Comparison of ENCODE assay signal across 10 cellular contexts in the genomic region with DNA sequence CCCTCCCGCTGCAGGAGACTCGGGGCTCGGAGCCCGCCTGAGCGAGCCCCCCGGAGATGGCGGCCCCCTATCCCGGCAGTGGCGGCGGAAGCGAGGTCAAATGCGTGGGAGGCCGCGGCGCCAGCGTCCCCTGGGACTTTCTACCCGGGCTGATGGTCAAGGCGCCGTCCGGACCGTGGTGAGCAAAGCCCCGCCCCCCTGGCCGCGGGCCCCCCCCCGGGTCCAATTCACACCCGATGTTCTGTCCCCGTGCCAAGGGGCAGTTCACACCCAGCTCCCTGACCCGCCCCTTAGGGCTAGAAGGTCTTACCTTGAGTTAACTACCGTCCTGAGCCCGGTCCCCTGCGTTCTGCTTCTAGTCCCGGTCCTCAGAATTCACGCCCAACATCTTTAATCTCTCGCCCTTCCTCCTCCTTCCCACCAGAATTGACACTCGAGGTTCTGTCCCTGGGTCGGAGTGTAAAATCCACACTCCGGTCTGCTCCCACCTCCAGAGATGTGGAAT. TPM values are rescaled to one million over a fixed set of nuclear protein-coding genes. Genes with fewer than 3 reads are reported as not detected.
DNase-seq lines count a peak whose midpoint lies in the region; ATAC-seq, FAIRE-seq and TF ChIP-seq lines count a peak whose summit lies in the region.
"Had no signal": no experiment of that assay in that cellular context is flagged by ENCODE, and none has a peak within 500 bp of the region (broad histone marks: within the 10 kb centered on the region; RNA-seq: fewer than 3 reads in every experiment).

No MANE protein-coding gene starts in this region.

- H3K9me3 Mint-ChIP-seq in Caco-2 (ENCODE audit: unreplicated experiment) (no peaks in the 10 kb centered on the region), neural crest cell (no peaks in the 10 kb centered on the region)

- H4K8ac ChIP-seq in H1 (ENCODE audit: extremely low read depth, insufficient read depth, low read length): peak overlapping the region; percentile 20; the same call in 1 of the 2 replicates

- H4K5ac ChIP-seq in H1 (ENCODE audit: insufficient read length, low read depth, low read length): no peak overlapping the region

- H3K56ac ChIP-seq in H1 (replicated peaks; ENCODE audit: insufficient read length, low read depth, low read length): no peak overlapping the region

- POLR2A ChIA-PET in Caco-2 (lab: Charles Lee): interaction anchor here (1.8 kb wide), 1 partner anchor 92 kb away, joined by 5 read pairs; a partner anchor contains a TSS
- POLR2A ChIA-PET in H1 (lab: Charles Lee; ENCODE audit: partially characterized antibody): interaction anchor here (1.0 to 1.8 kb wide), 5 partner anchors 11 to 159 kb away, joined by 3 to 4 read pairs (median 3); no protein-coding TSS in a partner anchor

- peaks cover 15% of the 10 kb centered on the region; the same call in 1 of the 2 replicates for H3K23me2 ChIP-seq in H1 (ENCODE audit: low read depth, low read length)

- H2BK120ac ChIP-seq in H1 (replicated peaks; ENCODE audit: low read depth, low read length): no peak overlapping the region

- FAIRE-seq in H1 (lab: Jason Lieb, UNC): no peak
- FAIRE-seq: pancreas had no signal

- WGBS in H1 (ENCODE audit: extremely low coverage in 1 of 2, insufficient coverage in 1 of 2, insufficient read length in 1 of 2, insufficient replicate concordance in 2 of 2, low coverage in 1 of 2, low lambda C conversion rate in 2 of 2, missing lambda C conversion rate in 1 of 2), 2 experiments: 5% methylated on average over 12 of the region's 37 CpGs; no CpG with 5 or more reads in 1 of the 2 experiments

- DNase-seq in Caco-2 (peak in 1 of 2 experiments; percentile 45), NB4 (ENCODE audit: low read depth) (peak; percentile 73), H1 (ENCODE audit: low read depth in 1 of 2, low spot score in 2 of 2) (peak in 1 of 2 experiments; percentile 71), neural crest cell (ENCODE audit: low read depth, low spot score) (no peak), head of caudate nucleus (no peak), KG1 (lab: John Stamatoyannopoulos, UW) (no peak)
- no peak for DNase-seq in activated CD8-positive, alpha-beta memory T cell treated with anti-CD3 and anti-CD28 coated beads, Interleukin-2, amount 50 U/mL, for 4 hours
- DNase-seq: uterus had no signal

- CTCF ChIA-PET in Caco-2 (lab: Charles Lee) (interaction anchor here (1.0 to 1.2 kb wide), 2 partner anchors 15 to 223 kb away, joined by 3 read pairs; no protein-coding TSS in a partner anchor), H1 (lab: Charles Lee; ENCODE audit: partially characterized antibody) (interaction anchor here (0.6 to 3.7 kb wide), 6 partner anchors 8 to 262 kb away, joined by 3 to 42 read pairs (median 4); no protein-coding TSS in a partner anchor)

- no peak overlapping the region for H2AK5ac ChIP-seq in H1 (ENCODE audit: low read depth, low read length)

- intact Hi-C loops in Caco-2 (cut with micrococcal nuclease; ENCODE audit: unreplicated experiment): no loop called here
- intact Hi-C loops in head of caudate nucleus (cut with DNase I): no loop called here

- TF ChIP-seq CTCF in Caco-2 (IDR thresholded peaks at IDR 0.05; ENCODE audit: insufficient read depth in 1 of 2, low read depth in 1 of 2, low read length in 1 of 2, severe bottlenecking in 1 of 2, unreplicated experiment in 1 of 2) (no peak), NB4 (IDR thresholded peaks at IDR 0.05; ENCODE audit: low read depth, low read length) (no peak), H1 (IDR thresholded peaks at IDR 0.05; ENCODE audit: control extremely low read depth in 1 of 3, insufficient read depth in 1 of 3, low read depth in 1 of 3, low read length in 3 of 3) (no peak), neural crest cell (conservative IDR thresholded peaks at IDR 0.05) (no peak)

- H3K27ac ChIP-seq in H1 (ENCODE audit: low read depth, low read length): no peak overlapping the region
- H3K27ac ChIP-seq: pancreas, uterus had no signal

- H3K18ac ChIP-seq in H1 (ENCODE audit: extremely low read depth, low read length): no peak overlapping the region; the same call in 1 of the 2 replicates

- H3K36me3 ChIP-seq in Caco-2 (ENCODE audit: control insufficient read depth, insufficient read depth, low read length) (no peaks in the 10 kb centered on the region), H1 (ENCODE audit: control insufficient read depth in 2 of 4, insufficient read depth in 4 of 4, low read length in 3 of 4) (no peaks in the 10 kb centered on the region)
- H3K36me3 ChIP-seq: pancreas, uterus had no signal

- no peak overlapping the region for H2AFZ ChIP-seq in H1 (ENCODE audit: low read length)

- H3K9me3 ChIP-seq in Caco-2: no peaks in the 10 kb centered on the region
- H3K9me3 ChIP-seq in H1 (ENCODE audit: insufficient read depth in 2 of 2, low read depth in 1 of 2, low read length in 1 of 2): no peaks in the 10 kb centered on the region
- H3K9me3 ChIP-seq: pancreas, uterus had no signal

- no peaks in the 10 kb centered on the region for H3K4me1 Mint-ChIP-seq in Caco-2 (ENCODE audit: low read depth, unreplicated experiment)
- peaks cover 9% of the 10 kb centered on the region for H3K4me1 Mint-ChIP-seq in neural crest cell

- TF ChIP-seq EP300 in H1 (IDR thresholded peaks at IDR 0.05; ENCODE audit: borderline replicate concordance in 1 of 2, low read depth in 2 of 2, low read length in 2 of 2): no peak

- TF ChIP-seq POLR2A in NB4 (IDR thresholded peaks at IDR 0.05; ENCODE audit: extremely low read depth, insufficient read length): peak; percentile 30
- TF ChIP-seq POLR2A in H1 (IDR thresholded peaks at IDR 0.05; ENCODE audit: control extremely low read depth in 1 of 2, low read depth in 2 of 2, low read length in 2 of 2): no peak

- H3K23ac ChIP-seq in H1 (ENCODE audit: insufficient read length): no peak overlapping the region

- H2BK12ac ChIP-seq in H1 (ENCODE audit: low read depth, low read length): no peak overlapping the region

- H4K20me1 ChIP-seq in H1 (replicated peaks in 1 of 2; ENCODE audit: control insufficient read depth in 1 of 2, insufficient read depth in 2 of 2, low read length in 2 of 2): peaks cover 0 to 3% of the 10 kb centered on the region in 2 experiments

- BruUV-seq in Caco-2 (replicated peaks; lab: Mats Ljungman, UMichigan): no TSS peak

- H4K91ac ChIP-seq in H1 (replicated peaks; ENCODE audit: insufficient read length, low read length): no peak overlapping the region

- no peak for TF ChIP-seq RAD21 in H1 (IDR thresholded peaks at IDR 0.05 in 1 of 2, conservative IDR thresholded peaks at IDR 0.05 in 1 of 2; ENCODE audit: low read depth in 2 of 2, low read length in 2 of 2)

- peaks cover 8% of the 10 kb centered on the region; the same call in 1 of the 2 replicates for H3K4me1 ChIP-seq in Caco-2
- peaks cover 0 to 20% (median 11%) of the 10 kb centered on the region in 4 experiments; a peak in 5 of 7 replicates for H3K4me1 ChIP-seq in H1 (replicated peaks in 1 of 4; ENCODE audit: control insufficient read depth in 3 of 4, insufficient read depth in 4 of 4, low read length in 3 of 4)

- H3K4ac ChIP-seq in H1 (replicated peaks; ENCODE audit: insufficient read length, low read depth, low read length): no peak overlapping the region

- no peak overlapping the region for H3K14ac ChIP-seq in H1 (ENCODE audit: insufficient read length)

- no peak overlapping the region for H2BK5ac ChIP-seq in H1 (ENCODE audit: low read depth, low read length)

- no peak overlapping the region for H2BK20ac ChIP-seq in H1 (ENCODE audit: low read length)

- H3K27me3 Mint-ChIP-seq in Caco-2 (ENCODE audit: insufficient read depth, unreplicated experiment) (peaks cover 7% of the 10 kb centered on the region), neural crest cell (ENCODE audit: low read depth) (peaks cover 81% of the 10 kb centered on the region)

- H3K36me3 Mint-ChIP-seq in Caco-2 (ENCODE audit: insufficient read depth, unreplicated experiment) (peaks cover 4% of the 10 kb centered on the region), neural crest cell (ENCODE audit: low read depth) (no peaks in the 10 kb centered on the region)

- H3K4me3 ChIP-seq in Caco-2 (ENCODE audit: low read depth, low read length): peak overlapping the region; percentile 41
- no peak overlapping the region for H3K4me3 ChIP-seq in NB4 (ENCODE audit: low read depth, low read length)
- peak overlapping the region; percentile 28 to 69 (median 34) for H3K4me3 ChIP-seq in H1 (ENCODE audit: extremely low read depth in 1 of 4, insufficient read depth in 2 of 4, low read depth in 3 of 4, low read length in 4 of 4)
- H3K4me3 ChIP-seq: uterus had no signal

- H2BK15ac ChIP-seq in H1 (ENCODE audit: low read length): no peak overlapping the region

- H3K27ac Mint-ChIP-seq in Caco-2 (ENCODE audit: unreplicated experiment): no peak overlapping the region
- H3K27ac Mint-ChIP-seq in neural crest cell (ENCODE audit: unreplicated experiment): no peak overlapping the region

- H3K27me3 ChIP-seq in Caco-2 (replicated peaks; ENCODE audit: control insufficient read depth, insufficient read depth, low read length) (peaks cover 1% of the 10 kb centered on the region), H1 (replicated peaks in 1 of 4; ENCODE audit: control insufficient read depth in 3 of 4, extremely low read depth in 1 of 4, insufficient read depth in 3 of 4, low read length in 3 of 4) (peaks cover 24 to 53% (median 49%) of the 10 kb centered on the region in 4 experiments)

- no peak overlapping the region for H3K9ac ChIP-seq in H1 (replicated peaks in 1 of 4; ENCODE audit: extremely low read depth in 1 of 4, low read depth in 3 of 4, low read length in 3 of 4)

- ATAC-seq in HG02884 (IDR thresholded peaks at IDR 0.05; ENCODE audit: unreplicated experiment): no peak

- H3K4me3 Mint-ChIP-seq in Caco-2 (ENCODE audit: unreplicated experiment) (peak overlapping the region; percentile 82), neural crest cell (peak overlapping the region; percentile 67)

- H3K4me2 ChIP-seq in H1 (ENCODE audit: insufficient read depth in 1 of 2, low read depth in 2 of 2, low read length in 2 of 2): peak overlapping the region; percentile 62 to 87

- H3K79me1 ChIP-seq in H1 (ENCODE audit: low read depth, low read length): no peaks in the 10 kb centered on the region

- no peaks in the 10 kb centered on the region for H3K79me2 ChIP-seq in H1 (ENCODE audit: control insufficient read depth in 1 of 2, insufficient read depth in 2 of 2, low read length in 2 of 2)

RNA-seq across cellular contexts. Expression of a gene that starts 1.4 kb away (rescaled TPM):
- 1.8 and 2.8 TPM in 2 replicates for total RNA-seq in Caco-2 (2022)
- 9.0 and 9.9 TPM in 2 replicates for total RNA-seq in H1 (2021; fragmentation: NEBNext Ultra II Directional; extraction: Animal tissue kit (Norgen Biotek cat#: 25700))
- 13.9 and 26.8 TPM in 2 replicates for polyA plus RNA-seq in H1 (2011; rRNA removed)
- polyA plus RNA-seq in H1 (2011; cell fraction: cytosol; rRNA removed): 17.3 TPM
- polyA plus RNA-seq in H1 (2011; cell fraction: nucleus; rRNA removed): 27.9 TPM
- 7.4 to 12.8 TPM (median 11.3 TPM) in 4 replicates for polyA plus RNA-seq in H1 (2012, experiment 1 of 2)
- polyA plus RNA-seq in H1 (2012, experiment 2 of 2): 9.8 TPM
- polyA plus RNA-seq in H1 (2013, experiment 1 of 2): 6.6 TPM
- 5.8 TPM for polyA plus RNA-seq in H1 (2013, experiment 2 of 2)
- 2.4 and 4.5 TPM in 2 replicates for polyA minus RNA-seq in H1 (2011; rRNA and poly(A)+ RNA removed)
- 9.7 TPM for polyA minus RNA-seq in H1 (2011; cell fraction: cytosol; rRNA and poly(A)+ RNA removed)
- polyA minus RNA-seq in H1 (2011; cell fraction: nucleus; rRNA and poly(A)+ RNA removed): 9.2 TPM
- total RNA-seq in neural crest cell: 1.5 and 1.9 TPM in 2 replicates
- total RNA-seq: uterus had no signal

RNA-seq across cellular contexts. Expression of a gene that starts 27.4 kb away (rescaled TPM):
- total RNA-seq in Caco-2 (2022) (86.5 and 91.7 TPM in 2 replicates), neural crest cell (51.1 and 57.5 TPM in 2 replicates)
- 57.5 and 61.7 TPM in 2 replicates for total RNA-seq in H1 (2021; fragmentation: NEBNext Ultra II Directional; extraction: Animal tissue kit (Norgen Biotek cat#: 25700))
- 152 and 209 TPM in 2 replicates for polyA plus RNA-seq in H1 (2011; rRNA removed)
- 87.1 TPM for polyA plus RNA-seq in H1 (2011; cell fraction: cytosol; rRNA removed)
- 85.1 TPM for polyA plus RNA-seq in H1 (2011; cell fraction: nucleus; rRNA removed)
- polyA plus RNA-seq in H1 (2012, experiment 1 of 2): 19.0 to 57.5 TPM (median 50.3 TPM) in 4 replicates
- 55.3 TPM for polyA plus RNA-seq in H1 (2012, experiment 2 of 2)
- 61.7 TPM for polyA plus RNA-seq in H1 (2013, experiment 1 of 2)
- 60.3 TPM for polyA plus RNA-seq in H1 (2013, experiment 2 of 2)
- polyA minus RNA-seq in H1 (2011; rRNA and poly(A)+ RNA removed): 2.0 and 2.2 TPM in 2 replicates
- 19.2 TPM for polyA minus RNA-seq in H1 (2011; cell fraction: cytosol; rRNA and poly(A)+ RNA removed)
- polyA minus RNA-seq in H1 (2011; cell fraction: nucleus; rRNA and poly(A)+ RNA removed): 26.7 TPM
